In genomic region chr16:50562657-50563056, GRCh38 we compare ENCODE assay signal across 30 cellular contexts.
"Had no signal": no experiment of that assay in that cellular context is flagged by ENCODE, and none has a peak within 500 bp of the region (broad histone marks: within the 10 kb centered on the region; RNA-seq: fewer than 3 reads in every experiment).

No MANE protein-coding gene starts in this region.

- H3K4me3 Mint-ChIP-seq: naive B cell; natural killer cell treated with Interleukin-12 subunit alpha and Interleukin-12 subunit beta and Interleukin-15 and Interleukin-18, amount 100 ng/mL, for 72 hours; neural progenitor cell; stimulated activated memory B cell treated with anti-CD40 and anti-IgM and Interleukin-4, amounts not matched to agents 10 μg/mL and 1 μg/mL and 100 μg/mL, for 72 hours; stimulated activated naive CD8-positive, alpha-beta T cell treated with anti-CD3 and anti-CD28 coated beads, Interleukin-15, amount 100 ng/mL, for 72 hours; type B pancreatic cell had no signal

- H3K4me3 ChIP-seq: neural progenitor cell, pancreas, psoas muscle, skin epidermis, smooth muscle cell, spleen, suprapubic skin, testis, tibial artery, transverse colon, upper lobe of right lung, uterus had no signal

- H2AFZ ChIP-seq: neural progenitor cell had no signal

- H3K4me1 Mint-ChIP-seq: stimulated activated memory B cell treated with anti-CD40 and anti-IgM and Interleukin-4, amounts not matched to agents 10 μg/mL and 1 μg/mL and 100 μg/mL, for 72 hours had no signal

- H3K27me3 ChIP-seq: neural progenitor cell, pancreas, spleen, suprapubic skin, testis, tibial artery, transverse colon, upper lobe of right lung, uterus had no signal

- H3K9me3 ChIP-seq: pancreas, psoas muscle, suprapubic skin, testis, tibial artery, transverse colon, upper lobe of right lung, uterus had no signal

- H3K27me3 Mint-ChIP-seq: progenitor cell of endocrine pancreas; stimulated activated memory B cell treated with anti-CD40 and anti-IgM and Interleukin-4, amounts not matched to agents 10 μg/mL and 1 μg/mL and 100 μg/mL, for 72 hours; stimulated activated naive CD8-positive, alpha-beta T cell treated with anti-CD3 and anti-CD28 coated beads, Interleukin-15, amount 100 ng/mL, for 72 hours; type B pancreatic cell had no signal

- H3K36me3 ChIP-seq: neural progenitor cell, pancreas, spleen, suprapubic skin, transverse colon, upper lobe of right lung, uterus had no signal

- H3K4me1 ChIP-seq: neural progenitor cell, pancreas, psoas muscle, spleen, suprapubic skin, testis, upper lobe of right lung, uterus had no signal

- H3K27ac ChIP-seq: neural progenitor cell, pancreas, psoas muscle, skin epidermis, spleen, suprapubic skin, testis, tibial artery, transverse colon, upper lobe of right lung, uterus had no signal

- H3K9me3 Mint-ChIP-seq: natural killer cell treated with Interleukin-12 subunit alpha and Interleukin-12 subunit beta and Interleukin-15 and Interleukin-18, amount 100 ng/mL, for 72 hours; neural progenitor cell; type B pancreatic cell had no signal

- H3K9ac ChIP-seq: neural progenitor cell had no signal

- DNase-seq: naive B cell; naive thymus-derived CD8-positive, alpha-beta T cell; occipital lobe; pancreas; psoas muscle; right cardiac atrium; spleen; stimulated activated CD4-positive, alpha-beta T cell treated with anti-CD3 and anti-CD28 coated beads, Interleukin-12 subunit alpha, Interleukin-12 subunit beta, amount 100 ng/mL, for 4 hours; stimulated activated CD4-positive, alpha-beta T cell treated with anti-CD3 and anti-CD28 coated beads, Interleukin-1b, Interleukin-23, amount 100 ng/mL, for 48 hours; stimulated activated CD4-positive, alpha-beta T cell treated with anti-CD3 and anti-CD28 coated beads, Interleukin-4, amount 100 ng/mL, for 1 hour; stimulated activated CD4-positive, alpha-beta T cell treated with anti-CD3 and anti-CD28 coated beads, Interleukin-4, amount 100 ng/mL, for 4 hours; stimulated activated CD8-positive, alpha-beta memory T cell treated with anti-CD3 and anti-CD28 coated beads, Interleukin-4, amount 100 ng/mL, for 48 hours; stimulated activated naive CD4-positive, alpha-beta T cell; stimulated activated naive CD8-positive, alpha-beta T cell treated with anti-CD3 and anti-CD28 coated beads, Interleukin-15, amount 100 ng/mL, for 72 hours; stimulated activated naive CD8-positive, alpha-beta T cell treated with anti-CD3 and anti-CD28 coated beads, Interleukin-15, Interleukin-2, amounts not matched to agents 100 U/mL and 50 U/mL, for 24 hours; substantia nigra; testis; tibial artery; transverse colon; upper lobe of right lung; uterus had no signal

- H3K4me2 ChIP-seq: neural progenitor cell, smooth muscle cell had no signal

- H3K27ac Mint-ChIP-seq: naive B cell; naive thymus-derived CD8-positive, alpha-beta T cell; natural killer cell treated with Interleukin-12 subunit alpha and Interleukin-12 subunit beta and Interleukin-15 and Interleukin-18, amount 100 ng/mL, for 72 hours; neural progenitor cell; progenitor cell of endocrine pancreas; stimulated activated memory B cell treated with anti-CD40 and anti-IgM and Interleukin-4, amounts not matched to agents 10 μg/mL and 1 μg/mL and 100 μg/mL, for 72 hours; type B pancreatic cell had no signal

- ATAC-seq: naive thymus-derived CD8-positive, alpha-beta T cell; natural killer cell treated with Interleukin-12 subunit alpha and Interleukin-12 subunit beta and Interleukin-15 and Interleukin-18, amount 100 ng/mL, for 72 hours; pancreas; psoas muscle; right cardiac atrium; sciatic nerve; stimulated activated memory B cell treated with anti-CD40 and anti-IgM and Interleukin-4, amounts not matched to agents 10 μg/mL and 1 μg/mL and 100 μg/mL, for 72 hours; stimulated activated naive CD8-positive, alpha-beta T cell treated with anti-CD3 and anti-CD28 coated beads, Interleukin-15, amount 100 ng/mL, for 72 hours; stimulated activated naive CD8-positive, alpha-beta T cell treated with anti-CD3 and anti-CD28 coated beads, Interleukin-15, Interleukin-2, amounts not matched to agents 100 U/mL and 50 U/mL, for 24 hours; upper lobe of right lung had no signal
